Comparison of ENCODE assay signal across 2 cellular contexts in the genomic region with DNA sequence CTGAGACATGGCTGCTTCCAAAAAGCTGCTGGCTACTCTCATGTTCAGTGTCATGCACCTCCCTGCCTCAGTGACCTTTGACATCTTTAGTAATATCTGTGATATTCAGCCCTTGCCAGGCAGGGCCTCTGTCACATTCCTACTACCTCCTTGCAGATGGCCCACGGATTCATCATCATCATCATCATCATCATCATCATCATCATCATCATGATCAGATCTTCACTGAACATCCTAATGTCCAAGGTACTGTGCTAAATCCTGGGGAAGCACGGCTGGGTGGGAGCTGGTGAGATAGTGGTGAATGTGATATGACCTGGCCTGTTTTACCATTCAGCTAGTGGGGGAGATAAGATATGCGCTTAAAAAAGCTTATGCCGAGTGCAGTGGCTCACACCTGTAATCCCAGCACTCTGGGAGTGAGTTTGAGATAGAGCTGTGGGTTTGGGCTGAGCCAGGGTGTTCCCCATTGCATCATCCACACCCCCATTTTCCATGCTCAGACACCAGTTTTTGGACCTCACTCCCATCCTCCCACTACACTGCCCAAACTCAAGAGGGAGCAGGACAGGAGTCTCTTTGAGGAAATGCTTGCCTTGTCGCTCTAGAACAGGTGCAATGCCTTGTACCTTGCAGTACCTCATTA.
TF ChIP-seq lines count a peak whose summit lies in the region.

No MANE protein-coding gene starts in this region.

TF ChIP-seq in K562, 482 proteins besides CTCF, POLR2A, EP300 and RAD21:
- TF ChIP-seq CTBP1 (IDR thresholded peaks at IDR 0.05; ENCODE audit: borderline replicate concordance) (no peak), CEBPG (CRISPR knock-in tag; IDR thresholded peaks at IDR 0.05) (peak; percentile 73), CEBPG (tag; conservative IDR thresholded peaks at IDR 0.05 in 1 of 2, IDR thresholded peaks at IDR 0.05 in 1 of 2) (peak; percentile 67 to 85), NCOA2 (IDR thresholded peaks at IDR 0.05; ENCODE audit: partially characterized antibody in 2 of 2) (no peak), TAL1 (IDR thresholded peaks at IDR 0.05) (peak; percentile 6; the same call in 1 of the 2 replicates), JUN (IDR thresholded peaks at IDR 0.05; ENCODE audit: borderline replicate concordance, low read depth, low read length) (no peak), JUN (CRISPR knock-in tag; IDR thresholded peaks at IDR 0.05; ENCODE audit: borderline replicate concordance) (0 out of 2 replicates have a peak, but pooled peaks have one; percentile 15), CEBPB (tag; IDR thresholded peaks at IDR 0.05) (peak; percentile 27; the same call in 1 of the 2 replicates), ZNF584 (CRISPR knock-in tag; IDR thresholded peaks at IDR 0.05; ENCODE audit: low read depth) (no peak), CBFA2T2 (conservative IDR thresholded peaks at IDR 0.05) (peak; percentile 23), RBM34 (IDR thresholded peaks at IDR 0.05; ENCODE audit: borderline replicate concordance, insufficient read depth, low read length) (no peak), ZNF143 (CRISPR knock-in tag; IDR thresholded peaks at IDR 0.05) (peak; percentile 36; the same call in 1 of the 2 replicates), ZBTB7A (IDR thresholded peaks at IDR 0.05; ENCODE audit: borderline replicate concordance, control insufficient read depth, low read depth, low read length) (no peak)
- TF ChIP-seq, protein P1, sequence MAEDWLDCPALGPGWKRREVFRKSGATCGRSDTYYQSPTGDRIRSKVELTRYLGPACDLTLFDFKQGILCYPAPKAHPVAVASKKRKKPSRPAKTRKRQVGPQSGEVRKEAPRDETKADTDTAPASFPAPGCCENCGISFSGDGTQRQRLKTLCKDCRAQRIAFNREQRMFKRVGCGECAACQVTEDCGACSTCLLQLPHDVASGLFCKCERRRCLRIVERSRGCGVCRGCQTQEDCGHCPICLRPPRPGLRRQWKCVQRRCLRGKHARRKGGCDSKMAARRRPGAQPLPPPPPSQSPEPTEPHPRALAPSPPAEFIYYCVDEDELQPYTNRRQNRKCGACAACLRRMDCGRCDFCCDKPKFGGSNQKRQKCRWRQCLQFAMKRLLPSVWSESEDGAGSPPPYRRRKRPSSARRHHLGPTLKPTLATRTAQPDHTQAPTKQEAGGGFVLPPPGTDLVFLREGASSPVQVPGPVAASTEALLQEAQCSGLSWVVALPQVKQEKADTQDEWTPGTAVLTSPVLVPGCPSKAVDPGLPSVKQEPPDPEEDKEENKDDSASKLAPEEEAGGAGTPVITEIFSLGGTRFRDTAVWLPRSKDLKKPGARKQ (CRISPR knock-in tag; IDR thresholded peaks at IDR 0.05): no peak
- TF ChIP-seq, protein P2, sequence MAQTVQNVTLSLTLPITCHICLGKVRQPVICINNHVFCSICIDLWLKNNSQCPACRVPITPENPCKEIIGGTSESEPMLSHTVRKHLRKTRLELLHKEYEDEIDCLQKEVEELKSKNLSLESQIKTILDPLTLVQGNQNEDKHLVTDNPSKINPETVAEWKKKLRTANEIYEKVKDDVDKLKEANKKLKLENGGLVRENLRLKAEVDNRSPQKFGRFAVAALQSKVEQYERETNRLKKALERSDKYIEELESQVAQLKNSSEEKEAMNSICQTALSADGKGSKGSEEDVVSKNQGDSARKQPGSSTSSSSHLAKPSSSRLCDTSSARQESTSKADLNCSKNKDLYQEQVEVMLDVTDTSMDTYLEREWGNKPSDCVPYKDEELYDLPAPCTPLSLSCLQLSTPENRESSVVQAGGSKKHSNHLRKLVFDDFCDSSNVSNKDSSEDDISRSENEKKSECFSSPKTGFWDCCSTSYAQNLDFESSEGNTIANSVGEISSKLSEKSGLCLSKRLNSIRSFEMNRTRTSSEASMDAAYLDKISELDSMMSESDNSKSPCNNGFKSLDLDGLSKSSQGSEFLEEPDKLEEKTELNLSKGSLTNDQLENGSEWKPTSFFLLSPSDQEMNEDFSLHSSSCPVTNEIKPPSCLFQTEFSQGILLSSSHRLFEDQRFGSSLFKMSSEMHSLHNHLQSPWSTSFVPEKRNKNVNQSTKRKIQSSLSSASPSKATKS (CRISPR knock-in tag; IDR thresholded peaks at IDR 0.05): no peak

TF ChIP-seq in GM12891, 5 proteins besides CTCF, POLR2A, EP300 and RAD21:
- no peak for TF ChIP-seq SPI1 (IDR thresholded peaks at IDR 0.05; ENCODE audit: low read depth, low read length)
- no peak for TF ChIP-seq POLR2AphosphoS5 (IDR thresholded peaks at IDR 0.05; ENCODE audit: low read depth, low read length)
- TF ChIP-seq TAF1 (IDR thresholded peaks at IDR 0.05; ENCODE audit: low read depth, low read length): no peak
- no peak for TF ChIP-seq PAX5 (IDR thresholded peaks at IDR 0.05; ENCODE audit: insufficient read depth, low read length, severe bottlenecking)
- no peak for TF ChIP-seq POU2F2 (IDR thresholded peaks at IDR 0.05; ENCODE audit: low read depth, low read length)
TF ChIP-seq in GM12891: peak in this region for 0.
